Comparison of ENCODE assay signal across 3 cellular contexts in genomic region chr2:79938648-79939047, GRCh38.
"Had no signal": no experiment of that assay in that cellular context is flagged by ENCODE, and none has a peak within 500 bp of the region (broad histone marks: within the 10 kb centered on the region; RNA-seq: fewer than 3 reads in every experiment).

No MANE protein-coding gene starts in this region.

- H3K4me3 ChIP-seq: GM12878 had no signal

- DNase-seq: GDM1, GF-D8 had no signal

- ATAC-seq: GM12878 had no signal
